In genomic region chr4:25889626-25890025, GRCh38 we compare ENCODE assay signal across 19 cellular contexts. TPM values are rescaled to one million over a fixed set of nuclear protein-coding genes. Genes with fewer than 3 reads are reported as not detected.
DNase-seq lines count a peak whose midpoint lies in the region; ATAC-seq, FAIRE-seq and TF ChIP-seq lines count a peak whose summit lies in the region.
"Had no signal": no experiment of that assay in that cellular context is flagged by ENCODE, and none has a peak within 500 bp of the region (broad histone marks: within the 10 kb centered on the region; RNA-seq: fewer than 3 reads in every experiment).

No MANE protein-coding gene starts in this region.

- no peaks in the 10 kb centered on the region for H3K79me2 ChIP-seq in K562 (ENCODE audit: control insufficient read depth, insufficient read depth, low read length)
- no peaks in the 10 kb centered on the region for H3K79me2 ChIP-seq in neural progenitor cell (ENCODE audit: low read depth)

- H3K36me3 ChIP-seq in K562 (ENCODE audit: control insufficient read depth, insufficient read depth, low read length): no peaks in the 10 kb centered on the region
- no peaks in the 10 kb centered on the region for H3K36me3 ChIP-seq in neural progenitor cell
- H3K36me3 ChIP-seq: BLaER1 had no signal

- H3K4me3 ChIP-seq in K562 (no peak overlapping the region), neural progenitor cell (no peak overlapping the region)
- H3K4me3 ChIP-seq: BLaER1 had no signal

- CTCF ChIA-PET in K562 (lab: Yijun Ruan, JAX; ENCODE audit: low intra/inter-chr PET ratio): no interaction called here

- H3K27ac Mint-ChIP-seq in neural progenitor cell: no peak overlapping the region
- H3K27ac Mint-ChIP-seq: B cell; CD4-positive, CD25-positive, alpha-beta regulatory T cell; CD8-positive, alpha-beta T cell had no signal

- H3K4me2 ChIP-seq in K562 (ENCODE audit: insufficient read depth, low read length) (no peak overlapping the region), neural progenitor cell (peak overlapping the region; percentile 73)
- H3K4me2 ChIP-seq: BLaER1 had no signal

- H3F3A ChIP-seq in neural progenitor cell (ENCODE audit: low read depth): peaks cover 46% of the 10 kb centered on the region

- no peak overlapping the region for H2AFZ ChIP-seq in K562 (ENCODE audit: low read depth, low read length)
- H2AFZ ChIP-seq in neural progenitor cell (replicated peaks): no peak overlapping the region

- H3K4me3 Mint-ChIP-seq in neural progenitor cell: no peak overlapping the region
- H3K4me3 Mint-ChIP-seq: B cell; CD4-positive, CD25-positive, alpha-beta regulatory T cell; CD8-positive, alpha-beta T cell had no signal

- POLR2A ChIA-PET in K562 (lab: Yijun Ruan, JAX): no interaction called here

- H3K4me1 ChIP-seq in K562 (replicated peaks in 1 of 2; ENCODE audit: control insufficient read depth in 2 of 2, insufficient read depth in 2 of 2, low read length in 2 of 2) (no peaks in the 10 kb centered on the region), neural progenitor cell (peaks cover 39% of the 10 kb centered on the region)
- H3K4me1 ChIP-seq: BLaER1, Caco-2 had no signal

- TF ChIP-seq POLR2A in K562 (conservative IDR thresholded peaks at IDR 0.05): no peak

- TF ChIP-seq CTCF in K562 (IDR thresholded peaks at IDR 0.05 in 2 of 3, conservative IDR thresholded peaks at IDR 0.05 in 1 of 3; ENCODE audit: insufficient read depth in 2 of 3, low read depth in 1 of 3, low read length in 3 of 3) (no peak), neural progenitor cell (IDR thresholded peaks at IDR 0.05) (no peak)

- peaks cover 36% of the 10 kb centered on the region for H3K4me1 Mint-ChIP-seq in neural progenitor cell

- no TSS peak for BruUV-seq in K562 (replicated peaks; lab: Mats Ljungman, UMichigan)

- no peaks in the 10 kb centered on the region for H4K20me1 ChIP-seq in K562 (replicated peaks; ENCODE audit: control insufficient read depth, insufficient read depth, low read length)
- peaks cover 8% of the 10 kb centered on the region for H4K20me1 ChIP-seq in neural progenitor cell (ENCODE audit: low read depth)
- H4K20me1 ChIP-seq: BLaER1 had no signal

- H3K9me1 ChIP-seq in K562 (ENCODE audit: control insufficient read depth, insufficient read depth, low read length): no peaks in the 10 kb centered on the region

- TF ChIP-seq EP300 in K562 (IDR thresholded peaks at IDR 0.05; ENCODE audit: low read length): no peak

- peaks cover 35 to 38% of the 10 kb centered on the region in 2 experiments for H3K27me3 ChIP-seq in K562 (ENCODE audit: control insufficient read depth in 2 of 2, insufficient read depth in 2 of 2, low read length in 2 of 2)
- H3K27me3 ChIP-seq in neural progenitor cell: peaks cover 13% of the 10 kb centered on the region
- H3K27me3 ChIP-seq: BLaER1 had no signal

- H3K27me3 Mint-ChIP-seq in neural progenitor cell (ENCODE audit: insufficient read depth, low read depth): peaks cover 4% of the 10 kb centered on the region
- H3K27me3 Mint-ChIP-seq: B cell; CD4-positive, CD25-positive, alpha-beta regulatory T cell had no signal

- H3K36me3 Mint-ChIP-seq in neural progenitor cell: no peaks in the 10 kb centered on the region
- H3K36me3 Mint-ChIP-seq: CD4-positive, CD25-positive, alpha-beta regulatory T cell; CD8-positive, alpha-beta T cell had no signal

- no peak overlapping the region for H3K9ac ChIP-seq in K562 (ENCODE audit: insufficient read depth in 1 of 2, low read depth in 2 of 2, low read length in 2 of 2)
- H3K9ac ChIP-seq in neural progenitor cell: no peak overlapping the region
- H3K9ac ChIP-seq: BLaER1 had no signal

- peaks cover 2% of the 10 kb centered on the region for H3K9me3 Mint-ChIP-seq in neural progenitor cell
- H3K9me3 Mint-ChIP-seq: CD4-positive, CD25-positive, alpha-beta regulatory T cell; CD8-positive, alpha-beta T cell had no signal

- TF ChIP-seq RAD21 in K562 (CRISPR knock-in tag; conservative IDR thresholded peaks at IDR 0.05 in 1 of 2, IDR thresholded peaks at IDR 0.05 in 1 of 2): no peak

- H3K9me3 ChIP-seq in K562 (replicated peaks; ENCODE audit: control insufficient read depth, insufficient read depth, low read depth, low read length): no peaks in the 10 kb centered on the region
- H3K9me3 ChIP-seq in neural progenitor cell (ENCODE audit: low read depth): no peaks in the 10 kb centered on the region
- H3K9me3 ChIP-seq: BLaER1, Caco-2 had no signal

- FAIRE-seq in K562 (lab: Jason Lieb, UNC): no peak
- FAIRE-seq: G401.6, GM12892, H1 had no signal

- intact Hi-C loops in K562 (cut with micrococcal nuclease): no loop called here

- DNase-seq in OCI-M1 (lab: John Stamatoyannopoulos, UW) (peak; percentile 16), K562 (ENCODE audit: extremely low read depth in 1 of 4, low spot score in 3 of 4) (peak in 2 of 4 experiments; percentile 15 to 16), neural progenitor cell (ENCODE audit: low spot score) (no peak), substantia nigra (lab: John Stamatoyannopoulos, UW) (no peak), KBM-7 (no peak)
- DNase-seq in activated CD4-positive, alpha-beta T cell treated with anti-CD3 and anti-CD28 coated beads for 1 hour: no peak
- DNase-seq: Caco-2; CD4-positive, CD25-positive, alpha-beta regulatory T cell; CD8-positive, alpha-beta T cell; DMS153; DND-41; H7; HCEC 1CT had no signal

- H3K27ac ChIP-seq in K562 (ENCODE audit: extremely low read depth, low read depth, low read length) (no peak overlapping the region), neural progenitor cell (peak overlapping the region; percentile 95), substantia nigra (ENCODE audit: low read depth, low read length, poor library complexity, severe bottlenecking) (no peak overlapping the region)
- H3K27ac ChIP-seq: BLaER1, C4-2B had no signal

- in situ Hi-C loops in K562 (cut with MboI) (no loop called here), KBM-7 (cut with MboI; ENCODE audit: low pct_unique_long_range_greater_than_20kb, low sequenced_read_pairs) (no loop called here)

- WGBS in K562 (ENCODE audit: insufficient coverage, low coverage, missing lambda C conversion rate): 2% methylated on average over 3 of the region's 3 CpGs

- ATAC-seq in K562: peak; percentile 72
- ATAC-seq: CD8-positive, alpha-beta T cell had no signal

TF ChIP-seq in K562, 482 proteins besides CTCF, POLR2A, EP300 and RAD21 (continues in another document):
- TF ChIP-seq CBFA2T2 (conservative IDR thresholded peaks at IDR 0.05): 0 out of 2 replicates have a peak, but pooled peaks have one; percentile 4
- no peak for TF ChIP-seq PTTG1 (tag; IDR thresholded peaks at IDR 0.05; ENCODE audit: low read depth)
- TF ChIP-seq, protein P1, sequence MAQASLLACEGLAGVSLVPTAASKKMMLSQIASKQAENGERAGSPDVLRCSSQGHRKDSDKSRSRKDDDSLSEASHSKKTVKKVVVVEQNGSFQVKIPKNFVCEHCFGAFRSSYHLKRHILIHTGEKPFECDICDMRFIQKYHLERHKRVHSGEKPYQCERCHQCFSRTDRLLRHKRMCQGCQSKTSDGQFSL (CRISPR knock-in tag; IDR thresholded peaks at IDR 0.05): no peak
- TF ChIP-seq, protein P1 (tag; IDR thresholded peaks at IDR 0.05): no peak
- TF ChIP-seq NFYB (IDR thresholded peaks at IDR 0.05; ENCODE audit: extremely low read depth, insufficient read length): no peak
- TF ChIP-seq BHLHE40 (IDR thresholded peaks at IDR 0.05; ENCODE audit: low read length): 0 out of 2 replicates have a peak, but pooled peaks have one; percentile 43

RNA-seq across cellular contexts. Expression of gene SMIM20, which starts 24.4 kb away (rescaled TPM):
- total RNA-seq in K562 (2011; cell fraction: chromatin; rRNA removed; ENCODE audit: low replicate concordance): 3.3 and 12.6 TPM in 2 replicates
- 6.4 and 7.0 TPM in 2 replicates for total RNA-seq in K562 (2011; cell fraction: nucleolus; rRNA removed)
- total RNA-seq in K562 (2011; cell fraction: nucleoplasm; rRNA removed): 10.3 and 13.6 TPM in 2 replicates
- total RNA-seq in K562 (2014; rRNA removed) (25.8 and 28.0 TPM in 2 replicates), K562 (2014; rRNA removed; fragmentation: Illumina TruSeq; extraction: Trizol) (36.5 and 38.9 TPM in 2 replicates), K562 (2015; rRNA removed; fragmentation: Illumina TruSeq; extraction: Trizol) (33.0 and 36.4 TPM in 2 replicates), K562 (2021) (25.1 and 29.9 TPM in 2 replicates), neural progenitor cell (ENCODE audit: low replicate concordance) (51.7 and 57.5 TPM in 2 replicates)
- polyA plus RNA-seq in K562 (2011; rRNA removed) (29.2 and 45.1 TPM in 2 replicates), K562 (2014; fragmentation: Illumina TruSeq; extraction: Trizol) (26.0 and 33.7 TPM in 2 replicates), K562 (2014; fragmentation: Nextera tagmentation; extraction: Ambion mirVana) (10 to 100 TPM; 50.7 to 51.0 TPM), K562 (2014; rRNA removed) (36.9 and 46.3 TPM in 2 replicates)
- polyA plus RNA-seq in K562 (2011; cell fraction: cytosol; rRNA removed): 10.0 and 16.1 TPM in 2 replicates
- 6.0 and 10.8 TPM in 2 replicates for polyA plus RNA-seq in K562 (2011; cell fraction: nucleus; rRNA removed)
- polyA plus RNA-seq in K562 (2012): 30.2 and 36.9 TPM in 2 replicates
- polyA minus RNA-seq in K562 (2011; rRNA and poly(A)+ RNA removed): 8.2 and 9.4 TPM in 2 replicates
- polyA minus RNA-seq in K562 (2011; cell fraction: cytosol; rRNA and poly(A)+ RNA removed): 5.6 and 7.2 TPM in 2 replicates
- 2.3 and 3.6 TPM in 2 replicates for polyA minus RNA-seq in K562 (2011; cell fraction: nucleus; rRNA and poly(A)+ RNA removed)

RNA-seq across cellular contexts. Expression of gene SEL1L3, which starts 26.8 kb away (rescaled TPM):
- total RNA-seq in K562 (2011; cell fraction: chromatin; rRNA removed; ENCODE audit: low replicate concordance): 239 and 361 TPM in 2 replicates
- 50.2 and 64.2 TPM in 2 replicates for total RNA-seq in K562 (2011; cell fraction: nucleolus; rRNA removed)
- total RNA-seq in K562 (2011; cell fraction: nucleoplasm; rRNA removed): 170 and 237 TPM in 2 replicates
- total RNA-seq in K562 (2014; rRNA removed): 16.9 and 19.4 TPM in 2 replicates
- 29.6 and 38.5 TPM in 2 replicates for total RNA-seq in K562 (2014; rRNA removed; fragmentation: Illumina TruSeq; extraction: Trizol)
- 10.0 and 10.2 TPM in 2 replicates for total RNA-seq in K562 (2015; rRNA removed; fragmentation: Illumina TruSeq; extraction: Trizol)
- 21.3 and 25.4 TPM in 2 replicates for total RNA-seq in K562 (2021)
- polyA plus RNA-seq in K562 (2011; rRNA removed): 37.5 and 44.3 TPM in 2 replicates
- 17.1 and 17.3 TPM in 2 replicates for polyA plus RNA-seq in K562 (2011; cell fraction: cytosol; rRNA removed)
- 33.7 and 36.1 TPM in 2 replicates for polyA plus RNA-seq in K562 (2011; cell fraction: nucleus; rRNA removed)
- polyA plus RNA-seq in K562 (2012): 12.5 and 61.2 TPM in 2 replicates
- polyA plus RNA-seq in K562 (2014; fragmentation: Illumina TruSeq; extraction: Trizol): 33.2 and 43.0 TPM in 2 replicates
- 10 to 100 TPM; 14.6 to 14.7 TPM for polyA plus RNA-seq in K562 (2014; fragmentation: Nextera tagmentation; extraction: Ambion mirVana)
- 21.6 and 22.4 TPM in 2 replicates for polyA plus RNA-seq in K562 (2014; rRNA removed)
- 83.6 and 102 TPM in 2 replicates for polyA minus RNA-seq in K562 (2011; rRNA and poly(A)+ RNA removed)
- 12.3 and 17.6 TPM in 2 replicates for polyA minus RNA-seq in K562 (2011; cell fraction: cytosol; rRNA and poly(A)+ RNA removed)
- polyA minus RNA-seq in K562 (2011; cell fraction: nucleus; rRNA and poly(A)+ RNA removed): 21.1 and 66.1 TPM in 2 replicates
- 49.6 and 87.2 TPM in 2 replicates for total RNA-seq in neural progenitor cell (ENCODE audit: low replicate concordance)
